ENCODE assay signal across 15 cellular contexts in the genomic region with DNA sequence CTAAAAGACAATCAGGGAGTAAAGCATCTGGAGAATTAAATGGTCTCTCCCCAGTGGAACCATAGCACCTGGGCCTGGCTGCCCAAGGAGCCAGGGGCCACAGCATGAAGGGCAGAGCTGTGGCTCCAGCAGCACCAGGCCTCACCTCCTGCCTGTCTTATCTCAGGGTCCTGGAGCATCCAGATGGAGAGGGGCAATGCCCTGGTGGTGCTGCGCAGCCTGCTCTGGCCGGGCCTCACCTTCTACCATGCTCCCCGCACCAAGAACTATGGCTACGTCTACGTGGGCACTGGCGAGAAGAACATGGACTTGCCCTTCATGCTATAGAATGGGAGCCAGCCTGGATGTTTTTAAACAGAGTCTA. TPM values are rescaled to one million over a fixed set of nuclear protein-coding genes. Genes with fewer than 3 reads are reported as not detected.
DNase-seq lines count a peak whose midpoint lies in the region; ATAC-seq and TF ChIP-seq lines count a peak whose summit lies in the region.
"Had no signal": no experiment of that assay in that cellular context is flagged by ENCODE, and none has a peak within 500 bp of the region (broad histone marks: within the 10 kb centered on the region; RNA-seq: fewer than 3 reads in every experiment).

No MANE protein-coding gene starts in this region.

- ATAC-seq in RWPE2 (ENCODE audit: low read depth) (no peak), HG02798 (IDR thresholded peaks at IDR 0.05; ENCODE audit: poor library complexity, unreplicated experiment) (no peak), GM21381 (IDR thresholded peaks at IDR 0.05; ENCODE audit: unreplicated experiment) (no peak)
- ATAC-seq in stimulated activated naive CD8-positive, alpha-beta T cell treated with anti-CD3 and anti-CD28 coated beads, Interleukin-15, amount 100 ng/mL, for 72 hours, result no peak
- ATAC-seq: HCT116 had no signal

- no peak overlapping the region for H3K4me3 ChIP-seq in RWPE2 (ENCODE audit: severe bottlenecking)
- H3K4me3 ChIP-seq: SJCRH30, tibial nerve had no signal

- H3K9me3 Mint-ChIP-seq in activated naive CD4-positive, alpha-beta T cell treated with anti-CD3 and anti-CD28 coated beads, Interleukin-2, amount 10 ng/mL, durations not matched to agents 7 days and 5 days, result no peaks in the 10 kb centered on the region
- no peaks in the 10 kb centered on the region for H3K9me3 Mint-ChIP-seq in endothelial cell (ENCODE audit: unreplicated experiment)
- H3K9me3 Mint-ChIP-seq in stimulated activated naive CD8-positive, alpha-beta T cell treated with anti-CD3 and anti-CD28 coated beads, Interleukin-15, amount 100 ng/mL, for 72 hours, result no peaks in the 10 kb centered on the region

- DNase-seq in activated naive CD4-positive, alpha-beta T cell treated with anti-CD3 and anti-CD28 coated beads, Interleukin-2, amount 10 ng/mL, durations not matched to agents 7 days and 5 days, result no peak
- DNase-seq in activated naive CD4-positive, alpha-beta T cell (lab: John Stamatoyannopoulos, UW), result no peak
- DNase-seq in RWPE2 (ENCODE audit: low spot score), result no peak
- no peak for DNase-seq in endothelial cell (ENCODE audit: low spot score)
- no peak for DNase-seq in stimulated activated naive CD8-positive, alpha-beta T cell treated with anti-CD3 and anti-CD28 coated beads, Interleukin-15, amount 100 ng/mL, for 72 hours
- DNase-seq in NCI-H2081 treated with DMSO at 0.1 percent for 48 hours (lab: John Stamatoyannopoulos, UW), result no peak
- DNase-seq: COR-L47, erythroblast, kidney, NCI-H1105, SJCRH30 had no signal

- peaks cover 5% of the 10 kb centered on the region for H3K27me3 Mint-ChIP-seq in activated naive CD4-positive, alpha-beta T cell treated with anti-CD3 and anti-CD28 coated beads, Interleukin-2, amount 10 ng/mL, durations not matched to agents 7 days and 5 days
- peaks cover 15% of the 10 kb centered on the region for H3K27me3 Mint-ChIP-seq in endothelial cell (ENCODE audit: unreplicated experiment)
- H3K27me3 Mint-ChIP-seq in stimulated activated naive CD8-positive, alpha-beta T cell treated with anti-CD3 and anti-CD28 coated beads, Interleukin-15, amount 100 ng/mL, for 72 hours, result no peaks in the 10 kb centered on the region

- TF ChIP-seq CTCF in RWPE2 (IDR thresholded peaks at IDR 0.05; ENCODE audit: poor library complexity, severe bottlenecking) (no peak), endothelial cell (IDR thresholded peaks at IDR 0.05; ENCODE audit: unreplicated experiment) (no peak)

- H3K36me3 ChIP-seq in RWPE2 (ENCODE audit: low read depth), result peaks cover 15% of the 10 kb centered on the region

- peak overlapping the region; percentile 84 for H3K27ac Mint-ChIP-seq in activated naive CD4-positive, alpha-beta T cell treated with anti-CD3 and anti-CD28 coated beads, Interleukin-2, amount 10 ng/mL, durations not matched to agents 7 days and 5 days
- no peak overlapping the region for H3K27ac Mint-ChIP-seq in endothelial cell (ENCODE audit: unreplicated experiment)
- peak overlapping the region; percentile 3 to 67 for H3K27ac Mint-ChIP-seq in stimulated activated naive CD8-positive, alpha-beta T cell treated with anti-CD3 and anti-CD28 coated beads, Interleukin-15, amount 100 ng/mL, for 72 hours

- peaks cover 44% of the 10 kb centered on the region for H3K4me1 Mint-ChIP-seq in activated naive CD4-positive, alpha-beta T cell treated with anti-CD3 and anti-CD28 coated beads, Interleukin-2, amount 10 ng/mL, durations not matched to agents 7 days and 5 days
- peaks cover 7% of the 10 kb centered on the region for H3K4me1 Mint-ChIP-seq in endothelial cell (ENCODE audit: unreplicated experiment)
- peaks cover 56% of the 10 kb centered on the region for H3K4me1 Mint-ChIP-seq in stimulated activated naive CD8-positive, alpha-beta T cell treated with anti-CD3 and anti-CD28 coated beads, Interleukin-15, amount 100 ng/mL, for 72 hours

- H3K9me3 ChIP-seq in RWPE2 (ENCODE audit: severe bottlenecking), result no peaks in the 10 kb centered on the region
- H3K9me3 ChIP-seq: SJCRH30, tibial nerve had no signal

- H3K27me3 ChIP-seq in RWPE2 (ENCODE audit: insufficient read depth, poor library complexity, severe bottlenecking), result no peaks in the 10 kb centered on the region
- H3K27me3 ChIP-seq: SJCRH30, tibial nerve had no signal

- H3K27ac ChIP-seq in RWPE2 (ENCODE audit: poor library complexity, severe bottlenecking), result peak overlapping the region; percentile 47
- H3K27ac ChIP-seq: SJCRH30 had no signal

- CTCF ChIA-PET in activated naive CD4-positive, alpha-beta T cell treated with anti-CD3 and anti-CD28 coated beads, Interleukin-2, amount 10 ng/mL, durations not matched to agents 7 days and 5 days (lab: Charles Lee), result interaction anchor here (1.1 to 3.3 kb wide), 7 partner anchors 8 to 409 kb away, joined by 3 to 11 read pairs (median 6); a partner anchor contains a TSS

- H3K4me3 Mint-ChIP-seq in activated naive CD4-positive, alpha-beta T cell treated with anti-CD3 and anti-CD28 coated beads, Interleukin-2, amount 10 ng/mL, durations not matched to agents 7 days and 5 days, result peak overlapping the region; percentile 18
- H3K4me3 Mint-ChIP-seq in endothelial cell (ENCODE audit: unreplicated experiment), result peak overlapping the region; percentile 25
- H3K4me3 Mint-ChIP-seq in stimulated activated naive CD8-positive, alpha-beta T cell treated with anti-CD3 and anti-CD28 coated beads, Interleukin-15, amount 100 ng/mL, for 72 hours, result no peak overlapping the region

- peaks cover 33% of the 10 kb centered on the region for H3K36me3 Mint-ChIP-seq in activated naive CD4-positive, alpha-beta T cell treated with anti-CD3 and anti-CD28 coated beads, Interleukin-2, amount 10 ng/mL, durations not matched to agents 7 days and 5 days
- peaks cover 14% of the 10 kb centered on the region for H3K36me3 Mint-ChIP-seq in endothelial cell (ENCODE audit: low read depth, unreplicated experiment)

- peaks cover 19% of the 10 kb centered on the region for H3K4me1 ChIP-seq in RWPE2 (ENCODE audit: insufficient read depth, poor library complexity, severe bottlenecking)

RNA-seq across cellular contexts. Expression of a gene that starts 17.0 kb away (rescaled TPM):
- 45.5 TPM for total RNA-seq in endothelial cell (ENCODE audit: unreplicated experiment)

RNA-seq across cellular contexts. Expression of a gene that starts 25.8 kb away (rescaled TPM):
- not detected for total RNA-seq in endothelial cell (ENCODE audit: unreplicated experiment)
- total RNA-seq: SJCRH30 had no signal

RNA-seq across cellular contexts. Expression of a gene that starts 35.0 kb away (rescaled TPM):
- total RNA-seq in endothelial cell (ENCODE audit: unreplicated experiment), result 26.8 TPM

RNA-seq across cellular contexts. Expression of a gene that starts 41.5 kb away (rescaled TPM):
- 76.6 TPM for total RNA-seq in endothelial cell (ENCODE audit: unreplicated experiment)

Comparison
In these comparisons a context has a peak if more than half of its experiments do, and no peak if none do; other contexts are left out.
1. H3K4me3 Mint-ChIP-seq: peak in activated naive CD4-positive, alpha-beta T cell treated with anti-CD3 and anti-CD28 coated beads, Interleukin-2, amount 10 ng/mL, durations not matched to agents 7 days and 5 days (single experiment) and endothelial cell (single experiment); none in stimulated activated naive CD8-positive, alpha-beta T cell treated with anti-CD3 and anti-CD28 coated beads, Interleukin-15, amount 100 ng/mL, for 72 hours (0 of 2).